1 cellular context compared by ENCODE assay signal in the genomic region with DNA sequence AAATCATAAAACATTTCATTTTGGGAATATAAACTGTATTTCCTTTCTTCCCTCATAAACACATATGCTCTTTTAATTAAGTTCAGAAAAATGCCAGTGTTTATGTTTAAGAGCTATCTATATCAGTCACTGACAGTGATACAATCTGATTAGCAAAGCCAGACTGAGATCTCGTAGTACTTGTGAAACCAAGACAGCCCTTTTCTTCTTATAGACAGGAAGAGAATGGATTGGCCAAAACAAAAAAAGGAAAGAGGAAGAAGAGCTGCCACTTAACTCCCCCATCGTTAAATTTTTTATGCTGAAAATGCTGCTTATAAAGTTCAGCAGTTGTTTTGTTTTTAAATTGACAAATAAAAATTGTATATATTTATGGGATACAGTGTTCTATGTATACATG.
TF ChIP-seq lines count a peak whose summit lies in the region.

No MANE protein-coding gene starts in this region.

TF ChIP-seq in WTC11, 78 proteins besides CTCF, POLR2A, EP300 and RAD21 (continued from another document):
- TF ChIP-seq GRHL2 (CRISPR knock-in tag; IDR thresholded peaks at IDR 0.05; ENCODE audit: insufficient replicate concordance, severe bottlenecking), result no peak
- TF ChIP-seq TP53 (CRISPR knock-in tag; IDR thresholded peaks at IDR 0.05), result no peak
- TF ChIP-seq, protein P1, sequence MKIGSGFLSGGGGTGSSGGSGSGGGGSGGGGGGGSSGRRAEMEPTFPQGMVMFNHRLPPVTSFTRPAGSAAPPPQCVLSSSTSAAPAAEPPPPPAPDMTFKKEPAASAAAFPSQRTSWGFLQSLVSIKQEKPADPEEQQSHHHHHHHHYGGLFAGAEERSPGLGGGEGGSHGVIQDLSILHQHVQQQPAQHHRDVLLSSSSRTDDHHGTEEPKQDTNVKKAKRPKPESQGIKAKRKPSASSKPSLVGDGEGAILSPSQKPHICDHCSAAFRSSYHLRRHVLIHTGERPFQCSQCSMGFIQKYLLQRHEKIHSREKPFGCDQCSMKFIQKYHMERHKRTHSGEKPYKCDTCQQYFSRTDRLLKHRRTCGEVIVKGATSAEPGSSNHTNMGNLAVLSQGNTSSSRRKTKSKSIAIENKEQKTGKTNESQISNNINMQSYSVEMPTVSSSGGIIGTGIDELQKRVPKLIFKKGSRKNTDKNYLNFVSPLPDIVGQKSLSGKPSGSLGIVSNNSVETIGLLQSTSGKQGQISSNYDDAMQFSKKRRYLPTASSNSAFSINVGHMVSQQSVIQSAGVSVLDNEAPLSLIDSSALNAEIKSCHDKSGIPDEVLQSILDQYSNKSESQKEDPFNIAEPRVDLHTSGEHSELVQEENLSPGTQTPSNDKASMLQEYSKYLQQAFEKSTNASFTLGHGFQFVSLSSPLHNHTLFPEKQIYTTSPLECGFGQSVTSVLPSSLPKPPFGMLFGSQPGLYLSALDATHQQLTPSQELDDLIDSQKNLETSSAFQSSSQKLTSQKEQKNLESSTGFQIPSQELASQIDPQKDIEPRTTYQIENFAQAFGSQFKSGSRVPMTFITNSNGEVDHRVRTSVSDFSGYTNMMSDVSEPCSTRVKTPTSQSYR (CRISPR knock-in tag; IDR thresholded peaks at IDR 0.05), result no peak
